8 cellular contexts compared by ENCODE assay signal in genomic region chr13:35157143-35157755, GRCh38.
DNase-seq lines count a peak whose midpoint lies in the region; ATAC-seq and TF ChIP-seq lines count a peak whose summit lies in the region.

No MANE protein-coding gene starts in this region.

- H3K9me3 ChIP-seq in A673 (ENCODE audit: low read depth, low read length, poor library complexity, severe bottlenecking) (no peaks in the 10 kb centered on the region), psoas muscle (no peaks in the 10 kb centered on the region)

- H3K27me3 ChIP-seq in A673 (replicated peaks; ENCODE audit: insufficient read depth, low read depth, low read length, poor library complexity) (no peaks in the 10 kb centered on the region), psoas muscle (ENCODE audit: insufficient read depth in 3 of 3, low read length in 2 of 3) (no peaks in the 10 kb centered on the region)

- no TSS peak for BruUV-seq in A673 (replicated peaks; lab: Mats Ljungman, UMichigan)

- H3K36me3 Mint-ChIP-seq in activated B cell treated with CpG ODN at 0.5 μM for 24 hours (ENCODE audit: low read depth): peaks cover 2% of the 10 kb centered on the region

- peak; percentile 69 for DNase-seq in A673 (ENCODE audit: low spot score)
- peak; percentile 28 for DNase-seq in GM10248 (ENCODE audit: extremely low spot score)
- peak; percentile 35 for DNase-seq in NCI-H2081 treated with DMSO at 0.1 percent for 48 hours (lab: John Stamatoyannopoulos, UW)
- DNase-seq in activated B cell treated with CpG ODN at 0.5 μM for 24 hours: no peak
- peak; percentile 44 for DNase-seq in foreskin melanocyte
- DNase-seq in psoas muscle: no peak
- no peak for DNase-seq in activated naive CD4-positive, alpha-beta T cell treated with Interleukin-2 at 50 U/mL for 16 hours

- H3K4me1 Mint-ChIP-seq in activated B cell treated with CpG ODN at 0.5 μM for 24 hours: peaks cover 1% of the 10 kb centered on the region

- intact Hi-C loops in A673 (cut with micrococcal nuclease; ENCODE audit: unreplicated experiment) (loop anchor here (2.0 kb wide), 1 partner anchor 1226 kb away; no protein-coding TSS in a partner anchor), activated B cell treated with CpG ODN at 0.5 μM for 24 hours (cut with micrococcal nuclease) (loop anchor here (1.0 kb wide), 2 partner anchors 1357 to 1929 kb away; no protein-coding TSS in a partner anchor), psoas muscle (cut with DNase I) (loop anchor here (5.0 to 10.0 kb wide), 3 partner anchors 212 to 1362 kb away; partner anchors contain the start of gene NBEA (in 1 of the 2))

- H3K36me3 ChIP-seq in A673 (ENCODE audit: insufficient read depth, low read length, poor library complexity, severe bottlenecking) (no peaks in the 10 kb centered on the region), psoas muscle (ENCODE audit: insufficient read depth in 1 of 2, low read depth in 1 of 2) (no peaks in the 10 kb centered on the region)

- no peak overlapping the region for H3K4me3 ChIP-seq in A673 (ENCODE audit: low read depth, low read length, poor library complexity, severe bottlenecking)
- no peak overlapping the region for H3K4me3 ChIP-seq in psoas muscle

- 33 to 46% (median 42%) methylated on average over 3 of the region's 3 CpGs for WGBS in psoas muscle, 3 donors

- H3K4me3 Mint-ChIP-seq in activated B cell treated with CpG ODN at 0.5 μM for 24 hours: no peak overlapping the region

- no peak overlapping the region for H3K27ac ChIP-seq in A673 (ENCODE audit: low read depth, low read length, poor library complexity, severe bottlenecking)
- no peak overlapping the region for H3K27ac ChIP-seq in psoas muscle

- no peaks in the 10 kb centered on the region for H3K9me3 Mint-ChIP-seq in activated B cell treated with CpG ODN at 0.5 μM for 24 hours

- H3K27ac Mint-ChIP-seq in activated B cell treated with CpG ODN at 0.5 μM for 24 hours: no peak overlapping the region

- CTCF ChIA-PET in A673 (lab: Charles Lee) (no interaction called here), GM10248 (lab: Yijun Ruan, JAX) (interaction anchor here (0.5 to 1.5 kb wide), 5 partner anchors 22 to 1228 kb away, joined by 3 to 4 read pairs (median 3); no protein-coding TSS in a partner anchor), activated B cell treated with CpG ODN at 0.5 μM for 24 hours (lab: Charles Lee) (no interaction called here)

- POLR2A ChIA-PET in A673 (lab: Charles Lee; ENCODE audit: low non-redundant PET): no interaction called here
- POLR2A ChIA-PET in GM10248 (lab: Yijun Ruan, JAX): no interaction called here
- POLR2A ChIA-PET in activated B cell treated with CpG ODN at 0.5 μM for 24 hours (lab: Charles Lee): no interaction called here

- H3K4me1 ChIP-seq in A673 (ENCODE audit: insufficient read depth, low read length, poor library complexity, severe bottlenecking) (no peaks in the 10 kb centered on the region), psoas muscle (no peaks in the 10 kb centered on the region)

- TF ChIP-seq CTCF in A673 (conservative IDR thresholded peaks at IDR 0.05; ENCODE audit: low read depth, low read length) (peak; percentile 71), GM10248 (IDR thresholded peaks at IDR 0.05; ENCODE audit: control extremely low read depth, extremely low read depth, low read depth, missing control alignments) (peak; percentile 59), activated B cell treated with CpG ODN at 0.5 μM for 24 hours (IDR thresholded peaks at IDR 0.05) (peak; percentile 42), psoas muscle (IDR thresholded peaks at IDR 0.05) (peak; percentile 68)

- ATAC-seq in HG02623 (IDR thresholded peaks at IDR 0.05; ENCODE audit: unreplicated experiment): peak; percentile 65
- no peak for ATAC-seq in activated B cell treated with CpG ODN at 0.5 μM for 24 hours (ENCODE audit: low read depth)
- ATAC-seq in psoas muscle: peak in 1 of 4 donors; percentile 65

- no peaks in the 10 kb centered on the region for H3K27me3 Mint-ChIP-seq in activated B cell treated with CpG ODN at 0.5 μM for 24 hours

Comparison
In these comparisons a context has a peak if more than half of its experiments do, and no peak if none do; other contexts are left out.
1. DNase-seq: peak in A673 (single experiment), GM10248 (single experiment), NCI-H2081 treated with DMSO at 0.1 percent for 48 hours (single experiment) and foreskin melanocyte (single experiment); none in activated B cell treated with CpG ODN at 0.5 μM for 24 hours (single experiment), psoas muscle (0 of 2) and activated naive CD4-positive, alpha-beta T cell treated with Interleukin-2 at 50 U/mL for 16 hours (single experiment).
2. Peak in every context shown above with its lines, with median percentiles within 50 percentile points of each other: CTCF ChIP-seq.